Comparison of ENCODE assay signal across 12 cellular contexts in genomic region chr10:10804998-10805737, GRCh38.
A peak's percentile ranks its signal among the peaks of the same experiment; 100 is the strongest.
DNase-seq lines count a peak whose midpoint lies in the region; ATAC-seq and TF ChIP-seq lines count a peak whose summit lies in the region.
"Had no signal": no experiment of that assay in that cellular context is flagged by ENCODE, and none has a peak within 500 bp of the region (broad histone marks: within the 10 kb centered on the region; RNA-seq: fewer than 3 reads in every experiment).

No MANE protein-coding gene starts in this region.

- no peaks in the 10 kb centered on the region for H3K9me2 ChIP-seq in SK-N-SH

- DNase-seq in GM04503 (ENCODE audit: low read depth): peak; percentile 59
- DNase-seq in RWPE1 (ENCODE audit: low spot score): peak; percentile 79
- DNase-seq in foreskin fibroblast: peak; percentile 81 to 87
- DNase-seq in SK-N-SH: no peak
- no peak for DNase-seq in Ammon's horn (ENCODE audit: low spot score)
- no peak for DNase-seq in NCI-H446 treated with DMSO at 0.1 percent for 48 hours (lab: John Stamatoyannopoulos, UW)
- DNase-seq: CD8-positive, alpha-beta memory T cell; NCI-H2107 had no signal

- no peaks in the 10 kb centered on the region for H3K79me2 ChIP-seq in SK-N-SH (ENCODE audit: insufficient read depth)

- H3K9me3 ChIP-seq in SK-N-SH: no peaks in the 10 kb centered on the region

- no peaks in the 10 kb centered on the region for H3F3A ChIP-seq in SK-N-SH (replicated peaks; ENCODE audit: insufficient read depth)

- CTCF ChIA-PET in RWPE1 (lab: Yijun Ruan, JAX) (interaction anchor here (0.6 kb wide), 1 partner anchor 67 kb away, joined by 3 read pairs; no protein-coding TSS in a partner anchor), SK-N-SH (lab: Yijun Ruan, JAX) (no interaction called here)

- TF ChIP-seq CTCF in RWPE1 (conservative IDR thresholded peaks at IDR 0.05; ENCODE audit: low read depth): no peak
- no peak for TF ChIP-seq CTCF in foreskin fibroblast (IDR thresholded peaks at IDR 0.05; ENCODE audit: low read depth, low read length)
- TF ChIP-seq CTCF in SK-N-SH (IDR thresholded peaks at IDR 0.05): no peak

- WGBS in SK-N-SH (ENCODE audit: low lambda C conversion rate): 17% methylated on average over 7 of the region's 7 CpGs

- H3K27me3 ChIP-seq in rectal smooth muscle tissue (ENCODE audit: control insufficient read depth, insufficient read depth, low read length) (no peaks in the 10 kb centered on the region), SK-N-SH (ENCODE audit: insufficient read depth) (no peaks in the 10 kb centered on the region)

- no peak overlapping the region for H2AFZ ChIP-seq in SK-N-SH (ENCODE audit: low read depth)

- H3K9ac ChIP-seq in rectal smooth muscle tissue (ENCODE audit: low read length) (no peak overlapping the region), SK-N-SH (no peak overlapping the region)

- H3K36me3 ChIP-seq in rectal smooth muscle tissue (ENCODE audit: control insufficient read depth, insufficient read depth, low read length) (no peaks in the 10 kb centered on the region), SK-N-SH (replicated peaks in 1 of 2; ENCODE audit: control insufficient read depth in 1 of 2, insufficient read depth in 2 of 2, low read length in 1 of 2) (no peaks in the 10 kb centered on the region)

- H3K27ac ChIP-seq in RWPE1 (no peak overlapping the region; the same call in 1 of the 2 replicates), rectal smooth muscle tissue (ENCODE audit: low read depth, low read length) (peak overlapping the region; percentile 46), SK-N-SH (ENCODE audit: low read depth in 2 of 2, low read length in 1 of 2) (no peak overlapping the region; a peak in 1 of 4 replicates)

- ATAC-seq in HG03139 (IDR thresholded peaks at IDR 0.05; ENCODE audit: unreplicated experiment): no peak
- ATAC-seq: GM12878, Panc1 had no signal

- no peaks in the 10 kb centered on the region for H4K20me1 ChIP-seq in SK-N-SH (ENCODE audit: insufficient read depth)

- POLR2A ChIA-PET in RWPE1 (lab: Yijun Ruan, JAX; ENCODE audit: low non-redundant PET): no interaction called here
- POLR2A ChIA-PET in SK-N-SH (lab: Yijun Ruan, JAX): no interaction called here

- no peak for TF ChIP-seq EP300 in SK-N-SH (IDR thresholded peaks at IDR 0.05; ENCODE audit: borderline replicate concordance in 1 of 2, low read depth in 1 of 2, low read length in 1 of 2)

- no peak for TF ChIP-seq RAD21 in SK-N-SH (IDR thresholded peaks at IDR 0.05; ENCODE audit: low read length)

- no peak overlapping the region for H3K4me3 ChIP-seq in foreskin fibroblast (ENCODE audit: low read depth in 1 of 2, low read length in 2 of 2)
- no peak overlapping the region for H3K4me3 ChIP-seq in rectal smooth muscle tissue (ENCODE audit: low read length)
- no peak overlapping the region for H3K4me3 ChIP-seq in SK-N-SH (ENCODE audit: low read depth in 2 of 2, low read length in 1 of 2)
- H3K4me3 ChIP-seq: GM12878 had no signal

- no peak overlapping the region for H3K4me2 ChIP-seq in SK-N-SH

- H3K4me1 ChIP-seq in rectal smooth muscle tissue (ENCODE audit: control insufficient read depth, insufficient read depth, low read length): peaks cover 15% of the 10 kb centered on the region
- no peaks in the 10 kb centered on the region for H3K4me1 ChIP-seq in SK-N-SH (ENCODE audit: control insufficient read depth in 1 of 2, insufficient read depth in 2 of 2, low read depth in 1 of 2, low read length in 1 of 2)

TF ChIP-seq in SK-N-SH, 30 proteins besides CTCF, POLR2A, EP300 and RAD21 (continues in another document):
- TF ChIP-seq USF2 (IDR thresholded peaks at IDR 0.05; ENCODE audit: borderline replicate concordance, low read depth, low read length) (no peak), FOXJ3 (CRISPR knock-in tag; IDR thresholded peaks at IDR 0.05) (no peak), MAX (IDR thresholded peaks at IDR 0.05; ENCODE audit: low read depth) (no peak), RCOR1 (IDR thresholded peaks at IDR 0.05; ENCODE audit: low read length) (no peak), YY1 (IDR thresholded peaks at IDR 0.05; ENCODE audit: low read depth) (no peak), RFX5 (IDR thresholded peaks at IDR 0.05; ENCODE audit: low read length) (no peak), USF1 (IDR thresholded peaks at IDR 0.05; ENCODE audit: borderline replicate concordance, low read depth) (no peak), MEF2A (IDR thresholded peaks at IDR 0.05; ENCODE audit: borderline replicate concordance, low read depth) (no peak), POLR2AphosphoS5 (IDR thresholded peaks at IDR 0.05; ENCODE audit: low read depth, low read length) (no peak), SMC3 (IDR thresholded peaks at IDR 0.05; ENCODE audit: low read depth, low read length) (no peak), RXRA (IDR thresholded peaks at IDR 0.05; ENCODE audit: borderline replicate concordance, low read depth) (no peak), EZH2phosphoT487 (IDR thresholded peaks at IDR 0.05; ENCODE audit: borderline replicate concordance, low read depth) (no peak), IRF3 (IDR thresholded peaks at IDR 0.05; ENCODE audit: low read depth, low read length) (no peak), REST (IDR thresholded peaks at IDR 0.05; ENCODE audit: low read depth, low read length) (no peak), PBX3 (IDR thresholded peaks at IDR 0.05) (no peak)

Comparison
In these comparisons a context has a peak if more than half of its experiments do, and no peak if none do; other contexts are left out.
1. DNase-seq: peak in GM04503 (single experiment), RWPE1 (single experiment) and foreskin fibroblast (2 of 2); none in SK-N-SH (single experiment), Ammon's horn (single experiment) and NCI-H446 treated with DMSO at 0.1 percent for 48 hours (single experiment).